ENCODE assay signal across 25 cellular contexts in the genomic region with DNA sequence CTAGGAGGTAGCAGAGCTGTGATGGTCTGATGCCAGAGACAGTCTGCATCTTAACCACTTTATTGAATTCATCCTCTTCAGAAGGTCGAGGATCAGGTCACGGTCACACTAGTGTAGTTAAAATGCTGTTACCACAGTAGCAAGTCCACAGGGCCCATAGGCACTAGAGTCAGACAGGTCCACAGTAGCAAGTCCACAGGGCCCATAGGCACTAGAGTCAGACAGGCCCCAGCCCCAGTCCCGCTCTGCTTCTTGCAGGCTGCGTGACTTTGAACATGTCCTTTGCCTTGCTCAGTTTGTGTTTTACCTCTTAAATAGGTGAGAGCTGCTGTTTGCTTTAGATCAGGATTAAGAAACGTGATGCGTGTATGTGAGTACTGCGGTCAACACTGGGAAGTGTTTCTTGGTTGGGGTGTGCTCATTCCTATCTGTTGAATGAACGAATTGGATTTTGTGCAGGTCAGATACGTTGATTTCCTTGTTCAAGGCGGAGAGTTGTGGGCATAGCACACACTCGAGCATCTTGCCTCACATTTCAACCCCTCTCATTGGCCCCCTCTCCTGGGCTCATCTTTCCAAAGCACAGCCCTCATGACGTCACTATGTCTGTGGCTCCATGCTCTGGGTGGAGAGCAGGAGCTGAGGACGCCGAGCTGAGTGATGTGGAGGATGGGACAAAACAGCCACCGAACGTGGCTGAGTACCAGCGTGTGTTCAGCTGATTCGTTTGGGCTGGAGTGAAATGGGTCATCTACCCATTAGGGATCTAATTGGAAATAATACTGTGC.
"Had no signal": no experiment of that assay in that cellular context is flagged by ENCODE, and none has a peak within 500 bp of the region (broad histone marks: within the 10 kb centered on the region; RNA-seq: fewer than 3 reads in every experiment).

No MANE protein-coding gene starts in this region.

- H3K9me3 ChIP-seq: heart right ventricle, transverse colon had no signal

- H3K4me1 ChIP-seq: heart right ventricle, transverse colon had no signal

- H3K4me3 Mint-ChIP-seq: activated naive CD8-positive, alpha-beta T cell treated with anti-CD3 and anti-CD28 coated beads, Interleukin-2, amount 10 ng/mL, durations not matched to agents 7 days and 5 days; memory B cell; natural killer cell had no signal

- H3K36me3 ChIP-seq: brain microvascular endothelial cell, transverse colon had no signal

- FAIRE-seq: frontal cortex, keratinocyte had no signal

- DNase-seq: activated CD4-positive, alpha-beta T cell treated with anti-CD3 and anti-CD28 coated beads, Interleukin-2, amount 50 U/mL, for 4 hours; activated CD4-positive, CD25-positive, alpha-beta regulatory T cell treated with anti-CD3 and anti-CD28 coated beads, Interleukin-2, amount 50 U/mL, for 72 hours; activated naive CD4-positive, alpha-beta T cell; activated naive CD8-positive, alpha-beta T cell treated with anti-CD3 and anti-CD28 coated beads, Interleukin-2, amount 10 ng/mL, durations not matched to agents 7 days and 5 days; activated T-cell treated with anti-CD3 and anti-CD28 coated beads for 4 hours; anterior cingulate cortex; brain microvascular endothelial cell; cortex of kidney; effector CD4-positive, alpha-beta T cell; heart right ventricle; left ventricle myocardium superior; natural killer cell; occipital lobe; right cardiac atrium; stimulated activated CD4-positive, alpha-beta T cell treated with anti-CD3 and anti-CD28 coated beads, Interleukin-4, amount 100 ng/mL, for 4 hours; stimulated activated CD8-positive, alpha-beta memory T cell treated with anti-CD3 and anti-CD28 coated beads, Interleukin-4, amount 100 ng/mL, for 48 hours; stimulated activated naive CD4-positive, alpha-beta T cell treated with Interleukin-2 at 50 U/mL for 16 hours; substantia nigra; T-helper 9 cell; transverse colon had no signal

- H3K27me3 ChIP-seq: brain microvascular endothelial cell, heart right ventricle, transverse colon had no signal

- H3K4me3 ChIP-seq: heart right ventricle, smooth muscle cell, transverse colon had no signal

- H3K27ac ChIP-seq: brain microvascular endothelial cell, heart right ventricle, transverse colon had no signal

- H3K27me3 Mint-ChIP-seq: activated naive CD8-positive, alpha-beta T cell treated with anti-CD3 and anti-CD28 coated beads, Interleukin-2, amount 10 ng/mL, durations not matched to agents 7 days and 5 days; memory B cell; progenitor cell of endocrine pancreas had no signal

- H3K4me2 ChIP-seq: smooth muscle cell had no signal

- H3K9me3 Mint-ChIP-seq: activated naive CD8-positive, alpha-beta T cell treated with anti-CD3 and anti-CD28 coated beads, Interleukin-2, amount 10 ng/mL, durations not matched to agents 7 days and 5 days; memory B cell; natural killer cell had no signal

- H3K27ac Mint-ChIP-seq: activated naive CD8-positive, alpha-beta T cell treated with anti-CD3 and anti-CD28 coated beads, Interleukin-2, amount 10 ng/mL, durations not matched to agents 7 days and 5 days; memory B cell; natural killer cell; progenitor cell of endocrine pancreas had no signal

- ATAC-seq: heart right ventricle, left ventricle myocardium superior, natural killer cell, right cardiac atrium had no signal

- H3K36me3 Mint-ChIP-seq: natural killer cell had no signal
